Comparison of ENCODE assay signal across 8 cellular contexts in the genomic region with DNA sequence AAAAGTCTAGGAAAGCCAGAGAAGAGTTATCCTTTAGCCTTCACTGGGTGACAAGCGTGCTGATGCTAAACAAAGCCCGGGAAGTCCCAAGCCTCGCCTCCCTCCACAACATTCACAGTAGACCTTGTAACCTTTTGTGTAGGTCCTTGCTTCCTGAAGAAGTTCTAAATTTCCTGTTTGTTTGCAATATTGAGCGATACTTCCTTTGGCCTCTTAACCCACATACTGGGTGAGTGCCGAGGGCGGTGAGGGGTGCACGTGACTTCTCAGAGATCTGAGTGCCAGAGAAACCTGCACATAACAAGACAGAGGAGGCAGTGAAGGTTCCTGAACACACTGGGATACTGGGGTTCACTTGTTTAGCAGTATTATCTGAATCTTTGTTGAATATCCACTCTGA.
DNase-seq lines count a peak whose midpoint lies in the region; ATAC-seq and TF ChIP-seq lines count a peak whose summit lies in the region.

No MANE protein-coding gene starts in this region.

- POLR2A ChIA-PET in CD4-positive, alpha-beta memory T cell (lab: Charles Lee; ENCODE audit: partially characterized antibody), result interaction anchor here (0.8 to 5.1 kb wide), 6 partner anchors 20 to 176 kb away, joined by 3 to 35 read pairs (median 4); no protein-coding TSS in a partner anchor
- POLR2A ChIA-PET in activated CD4-positive, alpha-beta T cell treated with anti-CD3 and anti-CD28 coated beads for 36 hours (lab: Charles Lee), result no interaction called here

- H3K9me3 Mint-ChIP-seq in CD4-positive, alpha-beta memory T cell, result no peaks in the 10 kb centered on the region
- no peaks in the 10 kb centered on the region for H3K9me3 Mint-ChIP-seq in activated CD4-positive, alpha-beta T cell treated with anti-CD3 and anti-CD28 coated beads for 36 hours (ENCODE audit: low read depth)

- no peak for TF ChIP-seq CTCF in tibial nerve (IDR thresholded peaks at IDR 0.05)

- peak; percentile 80 for ATAC-seq in activated CD4-positive, alpha-beta T cell treated with anti-CD3 and anti-CD28 coated beads for 36 hours
- peak; percentile 45 for ATAC-seq in sciatic nerve
- no peak for ATAC-seq in GM21529 (IDR thresholded peaks at IDR 0.05; ENCODE audit: unreplicated experiment)

- peak; percentile 57 to 71 (median 66) for DNase-seq in CD4-positive, alpha-beta memory T cell
- peak; percentile 53 for DNase-seq in activated CD4-positive, alpha-beta T cell treated with anti-CD3 and anti-CD28 coated beads for 36 hours
- peak; percentile 64 for DNase-seq in central memory CD4-positive, alpha-beta T cell
- DNase-seq in sciatic nerve (ENCODE audit: low spot score) (no peak), tibial nerve (ENCODE audit: low spot score in 2 of 2) (no peak), H7 (no peak), NCI-H226 (no peak)

- no peak for TF ChIP-seq EP300 in tibial nerve (IDR thresholded peaks at IDR 0.05)

- H3K36me3 Mint-ChIP-seq in CD4-positive, alpha-beta memory T cell, result peaks cover 44 to 52% of the 10 kb centered on the region in 2 donors
- peaks cover 12% of the 10 kb centered on the region for H3K36me3 Mint-ChIP-seq in activated CD4-positive, alpha-beta T cell treated with anti-CD3 and anti-CD28 coated beads for 36 hours (ENCODE audit: low read depth)

- peak overlapping the region; percentile 5 to 17 for H3K4me3 ChIP-seq in CD4-positive, alpha-beta memory T cell (ENCODE audit: low read length in 2 of 2)
- H3K4me3 ChIP-seq in tibial nerve, result no peak overlapping the region
- no peak overlapping the region for H3K4me3 ChIP-seq in H7 (ENCODE audit: insufficient read depth, low read depth, low read length)

- peaks cover 30 to 33% (median 32%) of the 10 kb centered on the region in 4 donors for H3K4me1 Mint-ChIP-seq in CD4-positive, alpha-beta memory T cell
- H3K4me1 Mint-ChIP-seq in activated CD4-positive, alpha-beta T cell treated with anti-CD3 and anti-CD28 coated beads for 36 hours, result peaks cover 21% of the 10 kb centered on the region

- H3K4me1 ChIP-seq in CD4-positive, alpha-beta memory T cell (ENCODE audit: insufficient read depth, low read length), result peaks cover 27% of the 10 kb centered on the region
- H3K4me1 ChIP-seq in tibial nerve, result peaks cover 0 to 14% (median 3%) of the 10 kb centered on the region in 4 donors

- H3K27ac Mint-ChIP-seq in CD4-positive, alpha-beta memory T cell, result peak overlapping the region; percentile 85 to 96 (median 94)
- H3K27ac Mint-ChIP-seq in activated CD4-positive, alpha-beta T cell treated with anti-CD3 and anti-CD28 coated beads for 36 hours, result peak overlapping the region; percentile 66

- TF ChIP-seq POLR2A in tibial nerve (IDR thresholded peaks at IDR 0.05), result no peak

- peaks cover 4% of the 10 kb centered on the region for H3K36me3 ChIP-seq in CD4-positive, alpha-beta memory T cell (ENCODE audit: insufficient read depth, low read length)
- H3K36me3 ChIP-seq in tibial nerve, result peaks cover 0 to 10% (median 0%) of the 10 kb centered on the region in 3 donors
- H3K36me3 ChIP-seq in H7 (replicated peaks; ENCODE audit: control insufficient read depth, insufficient read depth, low read length), result no peaks in the 10 kb centered on the region

- peak overlapping the region; percentile 47 for H3K27ac ChIP-seq in CD4-positive, alpha-beta memory T cell (ENCODE audit: low read depth, low read length)
- no peak overlapping the region for H3K27ac ChIP-seq in tibial nerve

- WGBS in tibial nerve, 2 donors, result 56 to 63% methylated on average over 7 of the region's 7 CpGs

- CTCF ChIA-PET in CD4-positive, alpha-beta memory T cell (lab: Charles Lee; ENCODE audit: partially characterized antibody), result interaction anchor here (1.2 to 1.7 kb wide), 2 partner anchors 76 to 135 kb away, joined by 3 to 4 read pairs; a partner anchor contains a TSS
- CTCF ChIA-PET in activated CD4-positive, alpha-beta T cell treated with anti-CD3 and anti-CD28 coated beads for 36 hours (lab: Charles Lee), result no interaction called here

- no peaks in the 10 kb centered on the region for H3K9me3 ChIP-seq in CD4-positive, alpha-beta memory T cell (ENCODE audit: control insufficient read depth in 1 of 2, low read length in 2 of 2)
- H3K9me3 ChIP-seq in tibial nerve, result no peaks in the 10 kb centered on the region

- no peaks in the 10 kb centered on the region for H3K27me3 Mint-ChIP-seq in CD4-positive, alpha-beta memory T cell
- no peaks in the 10 kb centered on the region for H3K27me3 Mint-ChIP-seq in activated CD4-positive, alpha-beta T cell treated with anti-CD3 and anti-CD28 coated beads for 36 hours

- H3K27me3 ChIP-seq in CD4-positive, alpha-beta memory T cell (ENCODE audit: insufficient read depth, low read length), result no peaks in the 10 kb centered on the region
- H3K27me3 ChIP-seq in tibial nerve (no peaks in the 10 kb centered on the region), H7 (ENCODE audit: control insufficient read depth, insufficient read depth, low read length) (no peaks in the 10 kb centered on the region)

- peak overlapping the region; percentile 16 to 86 (median 78) for H3K4me3 Mint-ChIP-seq in CD4-positive, alpha-beta memory T cell
- H3K4me3 Mint-ChIP-seq in activated CD4-positive, alpha-beta T cell treated with anti-CD3 and anti-CD28 coated beads for 36 hours, result no peak overlapping the region

- intact Hi-C loops in CD4-positive, alpha-beta memory T cell (cut with micrococcal nuclease), result loop anchor here (1.0 to 5.0 kb wide), 3 partner anchors 20 to 250 kb away; no protein-coding TSS in a partner anchor
- intact Hi-C loops in activated CD4-positive, alpha-beta T cell treated with anti-CD3 and anti-CD28 coated beads for 36 hours (cut with DNase I, micrococcal nuclease), result no loop called here
- intact Hi-C loops in sciatic nerve (cut with DNase I), result no loop called here

Comparison
In these comparisons a context has a peak if more than half of its experiments do, and no peak if none do; other contexts are left out.
1. DNase-seq: peak in CD4-positive, alpha-beta memory T cell (5 of 5), activated CD4-positive, alpha-beta T cell treated with anti-CD3 and anti-CD28 coated beads for 36 hours (single experiment) and central memory CD4-positive, alpha-beta T cell (single experiment); none in sciatic nerve (single experiment), tibial nerve (0 of 2), H7 (single experiment) and NCI-H226 (single experiment).
2. H3K4me3 ChIP-seq: peak in CD4-positive, alpha-beta memory T cell (2 of 2); none in tibial nerve (0 of 4) and H7 (single experiment).